ENCODE assay signal across 20 cellular contexts in the genomic region with DNA sequence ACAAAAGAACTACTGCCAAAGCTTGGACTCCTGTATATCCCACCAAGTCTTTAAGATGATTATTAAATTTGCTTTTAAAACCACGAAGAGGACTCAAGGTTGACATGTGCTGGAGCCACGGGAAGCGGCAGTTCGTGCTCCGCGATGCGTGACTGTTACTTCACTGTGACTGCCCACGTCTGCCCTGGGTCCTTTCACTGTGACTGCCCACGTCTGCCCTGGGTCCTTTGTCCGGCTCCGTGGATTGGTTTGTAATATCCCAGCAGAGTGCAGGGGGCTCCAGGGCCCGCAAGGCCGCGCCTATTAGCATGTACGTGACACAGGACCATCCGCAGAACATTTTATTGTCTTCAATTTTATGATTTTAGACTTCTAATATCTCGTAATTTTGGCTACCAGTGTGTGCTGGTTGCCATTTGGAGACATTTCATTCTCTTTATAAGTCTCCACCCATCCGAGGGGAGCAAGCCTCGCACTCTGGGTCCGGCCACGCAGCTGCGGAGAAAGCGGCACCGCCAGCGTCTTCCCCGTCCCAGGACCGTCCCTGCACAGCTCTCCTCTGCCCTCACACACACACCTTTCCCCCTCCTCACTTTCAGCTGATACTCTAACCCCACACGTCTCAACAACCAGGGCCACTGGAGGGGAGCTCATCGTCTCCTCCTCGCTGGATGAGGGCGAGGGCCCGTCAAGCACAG. TPM values are rescaled to one million over a fixed set of nuclear protein-coding genes. Genes with fewer than 3 reads are reported as not detected.
DNase-seq lines count a peak whose midpoint lies in the region; ATAC-seq, FAIRE-seq and TF ChIP-seq lines count a peak whose summit lies in the region.
"Had no signal": no experiment of that assay in that cellular context is flagged by ENCODE, and none has a peak within 500 bp of the region (broad histone marks: within the 10 kb centered on the region; RNA-seq: fewer than 3 reads in every experiment).

No MANE protein-coding gene starts in this region.

- H3K4ac ChIP-seq in H1 (replicated peaks; ENCODE audit: insufficient read length, low read depth, low read length), result no peak overlapping the region

- no peak for TF ChIP-seq RAD21 in H1 (IDR thresholded peaks at IDR 0.05 in 1 of 2, conservative IDR thresholded peaks at IDR 0.05 in 1 of 2; ENCODE audit: low read depth in 2 of 2, low read length in 2 of 2)

- POLR2A ChIA-PET in H1 (lab: Charles Lee; ENCODE audit: partially characterized antibody), result interaction anchor here (0.7 kb wide), 1 partner anchor 25 kb away, joined by 3 read pairs; no protein-coding TSS in a partner anchor

- TF ChIP-seq EP300 in H1 (IDR thresholded peaks at IDR 0.05; ENCODE audit: borderline replicate concordance in 1 of 2, low read depth in 2 of 2, low read length in 2 of 2), result no peak

- no peak overlapping the region; the same call in 1 of the 2 replicates for H3K18ac ChIP-seq in H1 (ENCODE audit: extremely low read depth, low read length)

- H3K4me2 ChIP-seq in H1 (ENCODE audit: insufficient read depth in 1 of 2, low read depth in 2 of 2, low read length in 2 of 2) (no peak overlapping the region), osteoblast (ENCODE audit: insufficient read depth, low read length) (no peak overlapping the region)

- H2AFZ ChIP-seq in H1 (ENCODE audit: low read length) (no peak overlapping the region), osteoblast (ENCODE audit: low read length) (no peak overlapping the region)

- H3K4me3 ChIP-seq in H1 (ENCODE audit: extremely low read depth in 1 of 4, insufficient read depth in 2 of 4, low read depth in 3 of 4, low read length in 4 of 4), result no peak overlapping the region
- no peak overlapping the region for H3K4me3 ChIP-seq in osteoblast (ENCODE audit: insufficient read depth, low read length)
- H3K4me3 ChIP-seq: GM12878 had no signal

- no peak overlapping the region for H2BK20ac ChIP-seq in H1 (ENCODE audit: low read length)

- H3K27me3 ChIP-seq in H1 (replicated peaks in 1 of 4; ENCODE audit: control insufficient read depth in 3 of 4, extremely low read depth in 1 of 4, insufficient read depth in 3 of 4, low read length in 3 of 4) (no peaks in the 10 kb centered on the region; a peak in 1 of 7 replicates), osteoblast (ENCODE audit: insufficient read depth, low read length) (no peaks in the 10 kb centered on the region)

- H2BK15ac ChIP-seq in H1 (ENCODE audit: low read length), result no peak overlapping the region

- H3K79me2 ChIP-seq in H1 (ENCODE audit: control insufficient read depth in 1 of 2, insufficient read depth in 2 of 2, low read length in 2 of 2) (no peaks in the 10 kb centered on the region), osteoblast (ENCODE audit: insufficient read depth, low read length) (no peaks in the 10 kb centered on the region)

- no peak overlapping the region for H3K23ac ChIP-seq in H1 (ENCODE audit: insufficient read length)

- H3K27ac ChIP-seq in H1 (ENCODE audit: low read depth, low read length), result no peak overlapping the region
- no peak overlapping the region for H3K27ac ChIP-seq in osteoblast (ENCODE audit: low read depth, low read length)

- H2BK5ac ChIP-seq in H1 (ENCODE audit: low read depth, low read length), result no peak overlapping the region

- no peak for TF ChIP-seq POLR2A in H1 (IDR thresholded peaks at IDR 0.05; ENCODE audit: control extremely low read depth in 1 of 2, low read depth in 2 of 2, low read length in 2 of 2)

- no peak for TF ChIP-seq CTCF in H1 (IDR thresholded peaks at IDR 0.05; ENCODE audit: control extremely low read depth in 1 of 3, insufficient read depth in 1 of 3, low read depth in 1 of 3, low read length in 3 of 3)
- no peak for TF ChIP-seq CTCF in osteoblast (IDR thresholded peaks at IDR 0.05; ENCODE audit: extremely low read depth, low read depth, low read length)

- H4K91ac ChIP-seq in H1 (replicated peaks; ENCODE audit: insufficient read length, low read length), result no peak overlapping the region

- WGBS in H1 (ENCODE audit: extremely low coverage in 1 of 2, insufficient coverage in 1 of 2, insufficient read length in 1 of 2, insufficient replicate concordance in 2 of 2, low coverage in 1 of 2, low lambda C conversion rate in 2 of 2, missing lambda C conversion rate in 1 of 2), 2 experiments, result 95% methylated on average over 32 of the region's 32 CpGs; no CpG with 5 or more reads in 1 of the 2 experiments

- FAIRE-seq in H1 (lab: Jason Lieb, UNC), result no peak
- FAIRE-seq: GM12878, GM18507, H54 had no signal

- 0 out of 2 replicates have a peak, but pooled peaks cover 2% of the 10 kb centered on the region for H3K79me1 ChIP-seq in H1 (ENCODE audit: low read depth, low read length)

- H3K9me3 ChIP-seq in H1 (ENCODE audit: insufficient read depth in 2 of 2, low read depth in 1 of 2, low read length in 1 of 2) (no peaks in the 10 kb centered on the region), osteoblast (ENCODE audit: low read depth, low read length) (no peaks in the 10 kb centered on the region)

- H2BK12ac ChIP-seq in H1 (ENCODE audit: low read depth, low read length), result peak overlapping the region; percentile 39; the same call in 1 of the 2 replicates

- H2AK5ac ChIP-seq in H1 (ENCODE audit: low read depth, low read length), result no peak overlapping the region

- H3K4me1 ChIP-seq in H1 (replicated peaks in 1 of 4; ENCODE audit: control insufficient read depth in 3 of 4, insufficient read depth in 4 of 4, low read length in 3 of 4) (peaks cover 0 to 17% (median 7%) of the 10 kb centered on the region in 4 experiments; a peak in 6 of 7 replicates), osteoblast (ENCODE audit: insufficient read depth, low read length) (no peaks in the 10 kb centered on the region)

- no peak overlapping the region for H3K14ac ChIP-seq in H1 (ENCODE audit: insufficient read length)

- no peak for ATAC-seq in HG03520 (IDR thresholded peaks at IDR 0.05; ENCODE audit: unreplicated experiment)
- ATAC-seq: GM12878, HCT116 had no signal

- H3K56ac ChIP-seq in H1 (replicated peaks; ENCODE audit: insufficient read length, low read depth, low read length), result no peak overlapping the region

- no peak overlapping the region for H2BK120ac ChIP-seq in H1 (replicated peaks; ENCODE audit: low read depth, low read length)

- H4K20me1 ChIP-seq in H1 (replicated peaks in 1 of 2; ENCODE audit: control insufficient read depth in 1 of 2, insufficient read depth in 2 of 2, low read length in 2 of 2), result no peaks in the 10 kb centered on the region
- H4K20me1 ChIP-seq in osteoblast (ENCODE audit: insufficient read depth, low read length), result no peaks in the 10 kb centered on the region

- CTCF ChIA-PET in H1 (lab: Charles Lee; ENCODE audit: partially characterized antibody), result interaction anchor here (0.9 kb wide), 1 partner anchor 11 kb away, joined by 3 read pairs; no protein-coding TSS in a partner anchor

- peak; percentile 44 for DNase-seq in activated effector memory CD4-positive, alpha-beta T cell treated with anti-CD3 and anti-CD28 coated beads, Interleukin-2, amount 50 U/mL, for 16 hours
- no peak for DNase-seq in activated effector memory CD4-positive, alpha-beta T cell treated with Interleukin-2 at 50 U/mL for 16 hours
- DNase-seq in H1 (ENCODE audit: low read depth in 1 of 2, low spot score in 2 of 2) (no peak), osteoblast (ENCODE audit: insufficient read length, low spot score, missing footprints) (peak; percentile 48), hepatic stellate cell (ENCODE audit: low spot score) (no peak), SKM-1 treated with dmso at 0.1 percent for 144 hours (lab: John Stamatoyannopoulos, UW; ENCODE audit: unreplicated experiment) (no peak)
- DNase-seq: 8988T; AML-193; C1 segment of cervical spinal cord; CD4-positive, alpha-beta T cell; DMS79; IMR-90; KBM-7 had no signal

- no peaks in the 10 kb centered on the region for H3K23me2 ChIP-seq in H1 (ENCODE audit: low read depth, low read length)

- H3K9ac ChIP-seq in H1 (replicated peaks in 1 of 4; ENCODE audit: extremely low read depth in 1 of 4, low read depth in 3 of 4, low read length in 3 of 4), result no peak overlapping the region

- H3K36me3 ChIP-seq in H1 (ENCODE audit: control insufficient read depth in 2 of 4, insufficient read depth in 4 of 4, low read length in 3 of 4) (no peaks in the 10 kb centered on the region), osteoblast (ENCODE audit: insufficient read depth, low read length) (no peaks in the 10 kb centered on the region)

- peak overlapping the region; percentile 64; the same call in 1 of the 2 replicates for H4K8ac ChIP-seq in H1 (ENCODE audit: extremely low read depth, insufficient read depth, low read length)

- H4K5ac ChIP-seq in H1 (ENCODE audit: insufficient read length, low read depth, low read length), result no peak overlapping the region

TF ChIP-seq in H1, 55 proteins besides CTCF, POLR2A, EP300 and RAD21:
- TF ChIP-seq CHD2 (IDR thresholded peaks at IDR 0.05; ENCODE audit: low read length) (no peak), CREB1 (IDR thresholded peaks at IDR 0.05) (no peak), SUZ12 (IDR thresholded peaks at IDR 0.05; ENCODE audit: low read length) (no peak), TEAD4 (IDR thresholded peaks at IDR 0.05; ENCODE audit: low read depth, low read length) (no peak)

RNA-seq across cellular contexts. Expression of a gene that starts 42.9 kb away (rescaled TPM):
- 3.1 and 3.9 TPM in 2 replicates for total RNA-seq in H1 (2021; fragmentation: NEBNext Ultra II Directional; extraction: Animal tissue kit (Norgen Biotek cat#: 25700))
- 2.9 and 4.8 TPM in 2 replicates for polyA plus RNA-seq in H1 (2011; rRNA removed)
- polyA plus RNA-seq in H1 (2011; cell fraction: cytosol; rRNA removed), result 3.4 TPM
- 5.3 TPM for polyA plus RNA-seq in H1 (2011; cell fraction: nucleus; rRNA removed)
- 2.8 to 3.8 TPM (median 3.2 TPM) in 4 replicates for polyA plus RNA-seq in H1 (2012, experiment 1 of 2)
- 3.5 TPM for polyA plus RNA-seq in H1 (2012, experiment 2 of 2)
- 1.6 TPM for polyA plus RNA-seq in H1 (2013, experiment 1 of 2)
- polyA plus RNA-seq in H1 (2013, experiment 2 of 2), result 1.6 TPM
- polyA minus RNA-seq in H1 (2011; rRNA and poly(A)+ RNA removed), result 1.1 and 1.6 TPM in 2 replicates
- 4.1 TPM for polyA minus RNA-seq in H1 (2011; cell fraction: cytosol; rRNA and poly(A)+ RNA removed)
- polyA minus RNA-seq in H1 (2011; cell fraction: nucleus; rRNA and poly(A)+ RNA removed), result 2.1 TPM
- total RNA-seq in osteoblast, result not detected in 2 replicates
- total RNA-seq: CD4-positive, alpha-beta T cell; G401; GM12878; HT-29; IMR-90 had no signal
- polyA plus RNA-seq: GM12878, IMR-90 had no signal

Comparison
In these comparisons a context has a peak if more than half of its experiments do, and no peak if none do; other contexts are left out.
1. DNase-seq: peak in activated effector memory CD4-positive, alpha-beta T cell treated with anti-CD3 and anti-CD28 coated beads, Interleukin-2, amount 50 U/mL, for 16 hours (single experiment) and osteoblast (single experiment); none in activated effector memory CD4-positive, alpha-beta T cell treated with Interleukin-2 at 50 U/mL for 16 hours (single experiment), H1 (0 of 2), hepatic stellate cell (single experiment) and SKM-1 treated with dmso at 0.1 percent for 144 hours (single experiment).